ENCODE assay signal across 10 cellular contexts in the genomic region with DNA sequence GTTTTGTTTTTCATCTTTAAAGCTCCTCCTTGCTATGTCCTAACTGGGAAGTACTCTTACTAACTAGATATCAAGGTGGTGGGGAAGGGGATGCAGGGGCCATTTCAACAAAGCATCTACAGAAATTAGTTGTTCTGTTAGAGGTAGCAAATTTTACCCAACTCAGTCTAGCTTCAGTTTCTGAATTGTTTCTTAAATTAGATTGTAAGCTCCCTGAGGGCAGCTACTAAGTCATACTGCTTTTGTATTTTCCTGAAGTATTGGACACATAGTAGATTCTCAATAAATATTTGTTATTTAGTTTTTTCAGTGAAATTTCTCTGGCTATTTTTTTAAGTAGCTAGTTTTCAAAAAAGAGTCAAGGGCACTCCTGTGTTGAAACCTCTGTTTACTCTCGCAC. TPM values are rescaled to one million over a fixed set of nuclear protein-coding genes. Genes with fewer than 3 reads are reported as not detected.
A peak's percentile ranks its signal among the peaks of the same experiment; 100 is the strongest.
DNase-seq lines count a peak whose midpoint lies in the region; ATAC-seq and TF ChIP-seq lines count a peak whose summit lies in the region.
"Had no signal": no experiment of that assay in that cellular context is flagged by ENCODE, and none has a peak within 500 bp of the region (broad histone marks: within the 10 kb centered on the region; RNA-seq: fewer than 3 reads in every experiment).

No MANE protein-coding gene starts in this region.

- H3K27ac Mint-ChIP-seq in T-helper 1 cell treated with Interleukin-12 subunit alpha and Interleukin-12 subunit beta and Interleukin-4 antibody, amounts not matched to agents 30 μg/mL and 1 μg/mL, for 36 hours = peak overlapping the region; percentile 95
- H3K27ac Mint-ChIP-seq in T-helper 17 cell = peak overlapping the region; percentile 99
- peak overlapping the region; percentile 97 for H3K27ac Mint-ChIP-seq in stimulated activated memory B cell treated with anti-CD40 and anti-IgM and Interleukin-4, amounts not matched to agents 10 μg/mL and 1 μg/mL and 100 μg/mL, for 72 hours

- peak overlapping the region; percentile 96 for H3K4me3 Mint-ChIP-seq in T-helper 1 cell treated with Interleukin-12 subunit alpha and Interleukin-12 subunit beta and Interleukin-4 antibody, amounts not matched to agents 30 μg/mL and 1 μg/mL, for 36 hours
- H3K4me3 Mint-ChIP-seq in T-helper 17 cell = peak overlapping the region; percentile 93
- H3K4me3 Mint-ChIP-seq in stimulated activated memory B cell treated with anti-CD40 and anti-IgM and Interleukin-4, amounts not matched to agents 10 μg/mL and 1 μg/mL and 100 μg/mL, for 72 hours = peak overlapping the region; percentile 91

- peaks cover 53% of the 10 kb centered on the region for H3K4me1 Mint-ChIP-seq in T-helper 1 cell treated with Interleukin-12 subunit alpha and Interleukin-12 subunit beta and Interleukin-4 antibody, amounts not matched to agents 30 μg/mL and 1 μg/mL, for 36 hours (ENCODE audit: low read depth)
- peaks cover 63% of the 10 kb centered on the region for H3K4me1 Mint-ChIP-seq in T-helper 17 cell
- peaks cover 69% of the 10 kb centered on the region for H3K4me1 Mint-ChIP-seq in stimulated activated memory B cell treated with anti-CD40 and anti-IgM and Interleukin-4, amounts not matched to agents 10 μg/mL and 1 μg/mL and 100 μg/mL, for 72 hours

- no peaks in the 10 kb centered on the region for H3K27me3 Mint-ChIP-seq in T-helper 1 cell treated with Interleukin-12 subunit alpha and Interleukin-12 subunit beta and Interleukin-4 antibody, amounts not matched to agents 30 μg/mL and 1 μg/mL, for 36 hours (ENCODE audit: low read depth)
- H3K27me3 Mint-ChIP-seq in T-helper 17 cell = no peaks in the 10 kb centered on the region
- no peaks in the 10 kb centered on the region for H3K27me3 Mint-ChIP-seq in stimulated activated memory B cell treated with anti-CD40 and anti-IgM and Interleukin-4, amounts not matched to agents 10 μg/mL and 1 μg/mL and 100 μg/mL, for 72 hours

- peaks cover 5% of the 10 kb centered on the region for H3K9me3 Mint-ChIP-seq in T-helper 1 cell treated with Interleukin-12 subunit alpha and Interleukin-12 subunit beta and Interleukin-4 antibody, amounts not matched to agents 30 μg/mL and 1 μg/mL, for 36 hours
- no peaks in the 10 kb centered on the region for H3K9me3 Mint-ChIP-seq in stimulated activated memory B cell treated with anti-CD40 and anti-IgM and Interleukin-4, amounts not matched to agents 10 μg/mL and 1 μg/mL and 100 μg/mL, for 72 hours

- TF ChIP-seq CTCF in fibroblast of the aortic adventitia (IDR thresholded peaks at IDR 0.05; ENCODE audit: insufficient read depth, low read length) = no peak

- H3K4me3 ChIP-seq in fibroblast of the aortic adventitia (ENCODE audit: low read depth, low read length) = peak overlapping the region; percentile 91

- no peak for DNase-seq in T-helper 1 cell
- DNase-seq in T-helper 17 cell = no peak
- peak; percentile 43 for DNase-seq in fibroblast of the aortic adventitia (ENCODE audit: low read depth)
- DNase-seq in midbrain (lab: John Stamatoyannopoulos, UW) = no peak
- DNase-seq in SW 1271 (lab: John Stamatoyannopoulos, UW) = no peak
- no peak for DNase-seq in NOMO-1 treated with dmso at 0.1 percent for 144 hours (lab: John Stamatoyannopoulos, UW; ENCODE audit: unreplicated experiment)
- DNase-seq: 8988T, kidney glomerular epithelial cell had no signal

- ATAC-seq in T-helper 17 cell = no peak
- ATAC-seq in stimulated activated memory B cell treated with anti-CD40 and anti-IgM and Interleukin-4, amounts not matched to agents 10 μg/mL and 1 μg/mL and 100 μg/mL, for 72 hours = no peak

- H3K9me3 ChIP-seq in T-helper 17 cell (ENCODE audit: control insufficient read depth, low read length, poor library complexity, severe bottlenecking) = no peaks in the 10 kb centered on the region

- H3K36me3 Mint-ChIP-seq in T-helper 1 cell treated with Interleukin-12 subunit alpha and Interleukin-12 subunit beta and Interleukin-4 antibody, amounts not matched to agents 30 μg/mL and 1 μg/mL, for 36 hours (ENCODE audit: low read depth) = peaks cover 59% of the 10 kb centered on the region
- H3K36me3 Mint-ChIP-seq in T-helper 17 cell (ENCODE audit: low read depth) = peaks cover 12% of the 10 kb centered on the region
- H3K36me3 Mint-ChIP-seq in stimulated activated memory B cell treated with anti-CD40 and anti-IgM and Interleukin-4, amounts not matched to agents 10 μg/mL and 1 μg/mL and 100 μg/mL, for 72 hours = peaks cover 41% of the 10 kb centered on the region

RNA-seq across cellular contexts. Expression of a gene that starts 1.8 kb away (rescaled TPM):
- total RNA-seq in T-helper 17 cell = 100 to 1,000 TPM; 186 to 192 TPM
- total RNA-seq in fibroblast of the aortic adventitia (ENCODE audit: low replicate concordance) = 115 and 121 TPM in 2 replicates

RNA-seq across cellular contexts. Expression of a gene that starts 16.4 kb away (rescaled TPM):
- total RNA-seq in T-helper 17 cell (not detected), fibroblast of the aortic adventitia (ENCODE audit: low replicate concordance) (not detected in 2 replicates)

RNA-seq across cellular contexts. Expression of a gene that starts 30.6 kb away (rescaled TPM):
- total RNA-seq in T-helper 17 cell (100 to 1,000 TPM; 386 to 391 TPM), fibroblast of the aortic adventitia (ENCODE audit: low replicate concordance) (427 and 649 TPM in 2 replicates)

RNA-seq across cellular contexts. Expression of a gene that starts 49.9 kb away (rescaled TPM):
- total RNA-seq in T-helper 17 cell (10 to 100 TPM; 52.5 to 67.3 TPM), fibroblast of the aortic adventitia (ENCODE audit: low replicate concordance) (115 and 141 TPM in 2 replicates)
